Comparison of ENCODE assay signal across 13 cellular contexts in the genomic region with DNA sequence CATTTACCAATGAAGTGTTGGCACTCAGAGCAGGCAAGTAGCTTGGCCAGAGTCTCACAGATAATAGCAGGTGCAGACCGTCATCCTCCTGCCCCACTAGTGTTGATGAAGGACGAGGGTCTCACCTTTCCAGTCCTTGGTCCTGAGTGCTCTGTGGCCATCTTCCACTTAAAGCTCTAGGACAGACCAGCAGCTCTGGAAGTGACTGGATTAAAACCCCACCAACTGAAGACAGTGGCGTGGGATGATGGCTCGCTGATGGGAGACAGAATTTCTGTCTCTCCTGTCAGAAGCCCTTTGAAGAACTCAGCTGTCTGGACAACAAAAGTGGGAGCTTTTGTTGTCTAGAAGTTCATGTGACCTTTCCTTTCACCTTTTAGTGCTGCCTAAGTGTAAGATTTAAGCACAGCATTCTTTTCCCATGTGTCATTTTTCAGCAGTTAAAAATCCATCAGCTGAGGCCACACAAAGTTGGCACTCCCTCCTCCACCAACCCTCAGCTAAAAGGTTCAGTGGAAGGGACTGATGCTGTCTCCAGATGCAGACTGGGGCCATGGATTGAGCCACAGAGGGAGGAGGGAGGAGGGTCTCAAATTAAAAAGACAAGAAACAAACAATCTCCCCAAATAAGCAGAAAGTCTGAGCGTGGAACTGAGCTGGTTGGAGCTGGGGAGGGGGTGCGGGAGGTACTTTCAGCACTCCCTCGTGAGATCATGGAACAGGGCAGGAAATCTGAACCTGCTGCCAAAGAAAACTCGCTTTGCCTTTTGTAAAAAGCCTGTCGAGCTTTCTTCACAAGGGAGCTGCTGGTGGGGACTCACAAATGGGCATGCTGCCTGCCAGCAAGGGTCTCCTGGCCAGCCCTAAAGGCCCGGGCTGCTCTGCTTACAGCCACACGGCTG.
A peak's percentile ranks its signal among the peaks of the same experiment; 100 is the strongest.
DNase-seq lines count a peak whose midpoint lies in the region; ATAC-seq, FAIRE-seq and TF ChIP-seq lines count a peak whose summit lies in the region.
"Had no signal": no experiment of that assay in that cellular context is flagged by ENCODE, and none has a peak within 500 bp of the region (broad histone marks: within the 10 kb centered on the region; RNA-seq: fewer than 3 reads in every experiment).

No MANE protein-coding gene starts in this region.

- peak; percentile 58 for DNase-seq in H54 (ENCODE audit: insufficient read length, low spot score)
- peak; percentile 86 for DNase-seq in astrocyte of the hippocampus (ENCODE audit: low read depth, low spot score)
- DNase-seq in right atrium auricular region (ENCODE audit: low spot score) = no peak
- DNase-seq in sciatic nerve (ENCODE audit: low spot score) = no peak
- DNase-seq in Ammon's horn (ENCODE audit: low spot score) = no peak
- DNase-seq in caudate nucleus (lab: John Stamatoyannopoulos, UW) = no peak
- no peak for DNase-seq in WERI-Rb-1
- DNase-seq: Calu3; effector memory CD4-positive, alpha-beta T cell; left colon; stimulated activated CD4-positive, alpha-beta T cell treated with anti-CD3 and anti-CD28 coated beads, Interleukin-1b, Interleukin-23, amount 100 ng/mL, for 48 hours; upper lobe of left lung had no signal

- ATAC-seq in sciatic nerve (peak; percentile 60), GM21515 (IDR thresholded peaks at IDR 0.05; ENCODE audit: unreplicated experiment) (no peak)
- ATAC-seq: left colon had no signal

- no peaks in the 10 kb centered on the region for H3K36me3 ChIP-seq in right atrium auricular region
- H3K36me3 ChIP-seq in WERI-Rb-1 = no peaks in the 10 kb centered on the region
- H3K36me3 ChIP-seq: upper lobe of left lung had no signal

- H3K4me3 ChIP-seq in right atrium auricular region = no peak overlapping the region
- no peak overlapping the region for H3K4me3 ChIP-seq in WERI-Rb-1 (ENCODE audit: low read depth, low read length)
- H3K4me3 ChIP-seq: upper lobe of left lung had no signal

- FAIRE-seq in H54 (lab: Jason Lieb, UNC) = no peak

- no peak for TF ChIP-seq CTCF in right atrium auricular region (IDR thresholded peaks at IDR 0.05)
- no peak for TF ChIP-seq CTCF in WERI-Rb-1 (IDR thresholded peaks at IDR 0.05; ENCODE audit: low read depth, low read length)

- H3K4me1 ChIP-seq in right atrium auricular region = peaks cover 0 to 41% of the 10 kb centered on the region in 2 donors

- no peaks in the 10 kb centered on the region for H3K9me3 ChIP-seq in right atrium auricular region
- no peaks in the 10 kb centered on the region for H3K9me3 ChIP-seq in WERI-Rb-1 (ENCODE audit: severe bottlenecking)
- H3K9me3 ChIP-seq: upper lobe of left lung had no signal

- intact Hi-C loops in sciatic nerve (cut with DNase I) = no loop called here

- H3K27me3 ChIP-seq in right atrium auricular region = no peaks in the 10 kb centered on the region
- no peaks in the 10 kb centered on the region for H3K27me3 ChIP-seq in WERI-Rb-1 (ENCODE audit: insufficient read depth, low read depth, severe bottlenecking)
- H3K27me3 ChIP-seq: upper lobe of left lung had no signal

- TF ChIP-seq POLR2A in H54 (IDR thresholded peaks at IDR 0.05; ENCODE audit: low read depth, low read length) = no peak

- H3K27ac ChIP-seq in right atrium auricular region (peak overlapping the region; percentile 15 to 27), caudate nucleus (ENCODE audit: low read depth, low read length) (no peak overlapping the region), WERI-Rb-1 (no peak overlapping the region)

Comparison
In these comparisons a context has a peak if more than half of its experiments do, and no peak if none do; other contexts are left out.
1. DNase-seq: peak in H54 (single experiment) and astrocyte of the hippocampus (single experiment); none in right atrium auricular region (single experiment), sciatic nerve (single experiment), Ammon's horn (single experiment), caudate nucleus (0 of 61) and WERI-Rb-1 (single experiment).
2. H3K27ac ChIP-seq: peak in right atrium auricular region (2 of 2); none in caudate nucleus (single experiment) and WERI-Rb-1 (single experiment).